7 cellular contexts compared by ENCODE assay signal in genomic region chr5:106121972-106122605, GRCh38.
A peak's percentile ranks its signal among the peaks of the same experiment; 100 is the strongest.
DNase-seq lines count a peak whose midpoint lies in the region; ATAC-seq and TF ChIP-seq lines count a peak whose summit lies in the region.

No MANE protein-coding gene starts in this region.

- H3K4me3 ChIP-seq in left lung = no peak overlapping the region

- H3K9me3 Mint-ChIP-seq in activated CD4-positive, alpha-beta memory T cell treated with anti-CD3 and anti-CD28 coated beads for 36 hours = peaks cover 2% of the 10 kb centered on the region

- H3K36me3 ChIP-seq in left lung = no peaks in the 10 kb centered on the region

- no peaks in the 10 kb centered on the region for H3K9me3 ChIP-seq in left lung

- H3K27ac ChIP-seq in left lung = no peak overlapping the region

- H3K4me3 Mint-ChIP-seq in activated CD4-positive, alpha-beta memory T cell treated with anti-CD3 and anti-CD28 coated beads for 36 hours = no peak overlapping the region

- POLR2A ChIA-PET in activated CD4-positive, alpha-beta memory T cell treated with anti-CD3 and anti-CD28 coated beads for 36 hours (lab: Charles Lee) = no interaction called here

- no peaks in the 10 kb centered on the region for H3K4me1 Mint-ChIP-seq in activated CD4-positive, alpha-beta memory T cell treated with anti-CD3 and anti-CD28 coated beads for 36 hours (ENCODE audit: low read depth)

- H3K27ac Mint-ChIP-seq in activated CD4-positive, alpha-beta memory T cell treated with anti-CD3 and anti-CD28 coated beads for 36 hours = no peak overlapping the region

- H3K36me3 Mint-ChIP-seq in activated CD4-positive, alpha-beta memory T cell treated with anti-CD3 and anti-CD28 coated beads for 36 hours = no peaks in the 10 kb centered on the region

- H3K27me3 Mint-ChIP-seq in activated CD4-positive, alpha-beta memory T cell treated with anti-CD3 and anti-CD28 coated beads for 36 hours = no peaks in the 10 kb centered on the region

- TF ChIP-seq CTCF in left lung (IDR thresholded peaks at IDR 0.05) = peak; percentile 32 to 39

- DNase-seq in ELR (ENCODE audit: low read depth) (peak; percentile 22), left lung (peak in 1 of 2 donors; percentile 47), NCI-H2171 treated with DMSO at 0.1 percent for 48 hours (lab: John Stamatoyannopoulos, UW) (no peak), AML-193 (lab: John Stamatoyannopoulos, UW) (no peak)
- DNase-seq in activated CD4-positive, alpha-beta memory T cell treated with anti-CD3 and anti-CD28 coated beads for 36 hours = peak; percentile 23

- H3K27me3 ChIP-seq in left lung = no peaks in the 10 kb centered on the region

- no peaks in the 10 kb centered on the region for H3K4me1 ChIP-seq in left lung

- ATAC-seq in GM19351 (IDR thresholded peaks at IDR 0.05; ENCODE audit: unreplicated experiment) (peak; percentile 83), HG03196 (IDR thresholded peaks at IDR 0.05; ENCODE audit: unreplicated experiment) (peak; percentile 67), left lung (peak; percentile 60)

- intact Hi-C loops in activated CD4-positive, alpha-beta memory T cell treated with anti-CD3 and anti-CD28 coated beads for 36 hours (cut with micrococcal nuclease) = no loop called here
- intact Hi-C loops in left lung (cut with DNase I) = no loop called here

- CTCF ChIA-PET in activated CD4-positive, alpha-beta memory T cell treated with anti-CD3 and anti-CD28 coated beads for 36 hours (lab: Charles Lee) = no interaction called here

Comparison
In these comparisons a context has a peak if more than half of its experiments do, and no peak if none do; other contexts are left out.
1. DNase-seq: peak in ELR (single experiment) and activated CD4-positive, alpha-beta memory T cell treated with anti-CD3 and anti-CD28 coated beads for 36 hours (single experiment); none in NCI-H2171 treated with DMSO at 0.1 percent for 48 hours (single experiment) and AML-193 (0 of 2).
2. Peak in every context shown above with its lines, with median percentiles within 50 percentile points of each other: ATAC-seq.